ENCODE assay signal across 9 cellular contexts in genomic region chr19:14440049-14440448, GRCh38. TPM values are rescaled to one million over a fixed set of nuclear protein-coding genes. Genes with fewer than 3 reads are reported as not detected.
DNase-seq lines count a peak whose midpoint lies in the region; TF ChIP-seq lines count a peak whose summit lies in the region.
"Had no signal": no experiment of that assay in that cellular context is flagged by ENCODE, and none has a peak within 500 bp of the region (broad histone marks: within the 10 kb centered on the region; RNA-seq: fewer than 3 reads in every experiment).

No MANE protein-coding gene starts in this region.

- CTCF ChIA-PET in RWPE1 (lab: Yijun Ruan, JAX), result no interaction called here

- peak overlapping the region; percentile 43 for H3K27ac Mint-ChIP-seq in glutamatergic neuron (ENCODE audit: unreplicated experiment)

- no peak for TF ChIP-seq CTCF in glutamatergic neuron (IDR thresholded peaks at IDR 0.05; ENCODE audit: partially characterized antibody, unreplicated experiment)
- no peak for TF ChIP-seq CTCF in RWPE1 (conservative IDR thresholded peaks at IDR 0.05; ENCODE audit: low read depth)

- H3K4me1 Mint-ChIP-seq in glutamatergic neuron (ENCODE audit: low read depth, unreplicated experiment), result peaks cover 11% of the 10 kb centered on the region

- no peaks in the 10 kb centered on the region for H3K36me3 Mint-ChIP-seq in glutamatergic neuron (ENCODE audit: unreplicated experiment)

- peak overlapping the region; percentile 30 for H3K4me3 Mint-ChIP-seq in glutamatergic neuron (ENCODE audit: unreplicated experiment)

- H3K9me3 Mint-ChIP-seq in glutamatergic neuron (ENCODE audit: unreplicated experiment), result peaks cover 14% of the 10 kb centered on the region

- H3K27ac ChIP-seq in RWPE1, result no peak overlapping the region
- H3K27ac ChIP-seq: 22Rv1 had no signal

- DNase-seq in NK-92 treated with Interleukin-12 subunit alpha and Interleukin-12 subunit beta, amount 100 ng/mL, for 24 hours (lab: John Stamatoyannopoulos, UW), result peak; percentile 73
- DNase-seq in NK-92 (lab: John Stamatoyannopoulos, UW; ENCODE audit: unreplicated experiment) (no peak), KG1 (lab: John Stamatoyannopoulos, UW) (peak; percentile 90), glutamatergic neuron (no peak), RWPE1 (ENCODE audit: low spot score) (no peak), HK-2 (ENCODE audit: unreplicated experiment) (no peak)
- DNase-seq in activated CD8-positive, alpha-beta memory T cell treated with anti-CD3 and anti-CD28 coated beads, Interleukin-2, amount 50 U/mL, for 24 hours (ENCODE audit: extremely low read depth), result peak; percentile 50
- DNase-seq in stimulated activated CD4-positive, alpha-beta T cell treated with anti-CD3 and anti-CD28 coated beads, Interleukin-15, amount 100 ng/mL, for 1 hour (ENCODE audit: low read depth in 1 of 2, low spot score in 1 of 2), result peak; percentile 48 to 66

- H3K27me3 Mint-ChIP-seq in glutamatergic neuron (ENCODE audit: unreplicated experiment), result peaks cover 6% of the 10 kb centered on the region

- POLR2A ChIA-PET in RWPE1 (lab: Yijun Ruan, JAX; ENCODE audit: low non-redundant PET), result no interaction called here

RNA-seq across cellular contexts. Expression of gene PKN1, which starts 6.9 kb away (rescaled TPM):
- total RNA-seq in glutamatergic neuron (ENCODE audit: unreplicated experiment), result 117 TPM

RNA-seq across cellular contexts. Expression of gene DDX39A, which starts 20.9 kb away (rescaled TPM):
- 103 TPM for total RNA-seq in glutamatergic neuron (ENCODE audit: unreplicated experiment)

RNA-seq across cellular contexts. Expression of gene PTGER1, which starts 35.1 kb away (rescaled TPM):
- 2.0 TPM for total RNA-seq in glutamatergic neuron (ENCODE audit: unreplicated experiment)

RNA-seq across cellular contexts. Expression of gene GIPC1, which starts 55.9 kb away (rescaled TPM):
- total RNA-seq in glutamatergic neuron (ENCODE audit: unreplicated experiment), result 53.4 TPM

RNA-seq across cellular contexts. Expression of gene ADGRE5, which starts 58.8 kb away (rescaled TPM):
- total RNA-seq in glutamatergic neuron (ENCODE audit: unreplicated experiment), result 4.0 TPM

Comparison
In these comparisons a context has a peak if more than half of its experiments do, and no peak if none do; other contexts are left out.
1. DNase-seq: peak in NK-92 treated with Interleukin-12 subunit alpha and Interleukin-12 subunit beta, amount 100 ng/mL, for 24 hours (single experiment), KG1 (single experiment), activated CD8-positive, alpha-beta memory T cell treated with anti-CD3 and anti-CD28 coated beads, Interleukin-2, amount 50 U/mL, for 24 hours (single experiment) and stimulated activated CD4-positive, alpha-beta T cell treated with anti-CD3 and anti-CD28 coated beads, Interleukin-15, amount 100 ng/mL, for 1 hour (2 of 2); none in NK-92 (single experiment), glutamatergic neuron (single experiment), RWPE1 (single experiment) and HK-2 (single experiment).